Comparison of ENCODE assay signal across 1 cellular context in the genomic region with DNA sequence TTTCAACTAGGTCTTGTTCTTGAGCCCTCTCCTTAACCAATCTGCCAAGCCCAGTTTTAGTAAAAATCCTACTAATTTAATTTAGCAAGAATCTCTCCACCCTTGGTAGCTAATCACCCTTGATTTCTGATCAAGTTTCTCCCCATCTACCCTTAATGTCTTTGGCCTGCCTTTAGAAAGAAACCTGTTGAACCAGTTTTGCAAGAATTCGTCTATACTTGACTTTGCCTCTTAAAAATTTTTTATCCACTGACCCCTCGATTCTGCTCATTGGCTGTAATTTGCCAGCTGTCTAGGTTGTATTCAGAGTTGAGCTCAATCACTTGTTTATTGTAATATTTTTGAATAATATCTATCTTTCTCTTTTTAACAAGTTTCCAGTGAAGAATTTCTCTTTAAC.
TF ChIP-seq lines count a peak whose summit lies in the region.

No MANE protein-coding gene starts in this region.

TF ChIP-seq in H1, 55 proteins besides CTCF, POLR2A, EP300 and RAD21:
- TF ChIP-seq SP1 (IDR thresholded peaks at IDR 0.05; ENCODE audit: low read depth, low read length) (peak; percentile 74; the same call in 1 of the 2 replicates), KDM1A (IDR thresholded peaks at IDR 0.05; ENCODE audit: borderline replicate concordance, low read length) (no peak), RBBP5 (IDR thresholded peaks at IDR 0.05; ENCODE audit: borderline replicate concordance, low read depth, low read length) (0 out of 2 replicates have a peak, but pooled peaks have one; percentile 48), ASH2L (IDR thresholded peaks at IDR 0.05; ENCODE audit: low read length) (peak; percentile 56), HDAC2 (IDR thresholded peaks at IDR 0.05; ENCODE audit: borderline replicate concordance in 1 of 2, low read depth in 2 of 2, low read length in 2 of 2) (0 out of 4 replicates have a peak, but pooled peaks of 1 of the 2 experiments have one; percentile 11)
- TF ChIP-seq, protein P1, sequence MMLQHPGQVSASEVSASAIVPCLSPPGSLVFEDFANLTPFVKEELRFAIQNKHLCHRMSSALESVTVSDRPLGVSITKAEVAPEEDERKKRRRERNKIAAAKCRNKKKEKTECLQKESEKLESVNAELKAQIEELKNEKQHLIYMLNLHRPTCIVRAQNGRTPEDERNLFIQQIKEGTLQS (IDR thresholded peaks at IDR 0.05; ENCODE audit: insufficient read depth, low read depth, low read length), result no peak
